ENCODE assay signal across 26 cellular contexts in genomic region chr9:27672730-27673129, GRCh38.
"Had no signal": no experiment of that assay in that cellular context is flagged by ENCODE, and none has a peak within 500 bp of the region (broad histone marks: within the 10 kb centered on the region; RNA-seq: fewer than 3 reads in every experiment).

No MANE protein-coding gene starts in this region.

- DNase-seq: activated CD4-positive, alpha-beta memory T cell treated with anti-CD3 and anti-CD28 coated beads, Interleukin-2, amount 10 ng/mL, durations not matched to agents 7 days and 5 days; activated CD4-positive, alpha-beta T cell treated with anti-CD3 and anti-CD28 coated beads, Interleukin-2, amount 10 ng/mL, durations not matched to agents 24 days and 14 days; activated CD8-positive, alpha-beta memory T cell treated with anti-CD3 and anti-CD28 coated beads, Interleukin-2, amount 10 ng/mL, durations not matched to agents 7 days and 5 days; activated effector memory CD4-positive, alpha-beta T cell treated with anti-CD3 and anti-CD28 coated beads, Interleukin-2, amount 50 U/mL, for 16 hours; activated naive CD4-positive, alpha-beta T cell treated with anti-CD3 and anti-CD28 coated beads, Interleukin-2, amount 10 ng/mL, durations not matched to agents 7 days and 5 days; activated T-cell treated with anti-CD3 and anti-CD28 coated beads for 4 hours; amygdala; colonic mucosa; dorsolateral prefrontal cortex; effector memory CD8-positive, alpha-beta T cell; foreskin melanocyte; glutamatergic neuron; immature natural killer cell; left ventricle myocardium superior; mammary epithelial cell; ovary; psoas muscle; spleen; stimulated activated CD4-positive, alpha-beta T cell treated with anti-CD3 and anti-CD28 coated beads, Interleukin-4, amount 100 ng/mL, for 24 hours; stimulated activated naive CD4-positive, alpha-beta T cell treated with Interleukin-2 at 50 U/mL for 16 hours; upper lobe of left lung had no signal

- H2AFZ ChIP-seq: hepatocyte had no signal

- H3K9me3 Mint-ChIP-seq: activated CD4-positive, alpha-beta memory T cell treated with anti-CD3 and anti-CD28 coated beads, Interleukin-2, amount 10 ng/mL, durations not matched to agents 7 days and 5 days; activated CD4-positive, alpha-beta T cell treated with anti-CD3 and anti-CD28 coated beads, Interleukin-2, amount 10 ng/mL, durations not matched to agents 24 days and 14 days; activated naive CD4-positive, alpha-beta T cell treated with anti-CD3 and anti-CD28 coated beads, Interleukin-2, amount 10 ng/mL, durations not matched to agents 7 days and 5 days; effector memory CD8-positive, alpha-beta T cell had no signal

- H3K4me2 ChIP-seq: hepatocyte had no signal

- H3K27me3 Mint-ChIP-seq: activated CD4-positive, alpha-beta memory T cell treated with anti-CD3 and anti-CD28 coated beads, Interleukin-2, amount 10 ng/mL, durations not matched to agents 7 days and 5 days; activated CD4-positive, alpha-beta T cell treated with anti-CD3 and anti-CD28 coated beads, Interleukin-2, amount 10 ng/mL, durations not matched to agents 24 days and 14 days; activated naive CD4-positive, alpha-beta T cell treated with anti-CD3 and anti-CD28 coated beads, Interleukin-2, amount 10 ng/mL, durations not matched to agents 7 days and 5 days had no signal

- H3K27ac ChIP-seq: colonic mucosa, dorsolateral prefrontal cortex, neutrophil, ovary, psoas muscle, right atrium auricular region, spleen, upper lobe of left lung had no signal

- H3K27me3 ChIP-seq: colonic mucosa, dorsolateral prefrontal cortex, hepatocyte, neutrophil, ovary, right atrium auricular region, upper lobe of left lung had no signal

- H3K4me3 ChIP-seq: colonic mucosa, dorsolateral prefrontal cortex, hepatocyte, ovary, psoas muscle, right atrium auricular region, spleen, upper lobe of left lung had no signal

- ATAC-seq: activated CD8-positive, alpha-beta memory T cell treated with anti-CD3 and anti-CD28 coated beads, Interleukin-2, amount 10 ng/mL, durations not matched to agents 7 days and 5 days; effector memory CD8-positive, alpha-beta T cell; esophagus mucosa; left ventricle myocardium superior; natural killer cell treated with Interleukin-12 subunit alpha and Interleukin-12 subunit beta and Interleukin-15 and Interleukin-18, amount 100 ng/mL, for 72 hours; psoas muscle had no signal

- H3K27ac Mint-ChIP-seq: activated CD4-positive, alpha-beta memory T cell treated with anti-CD3 and anti-CD28 coated beads, Interleukin-2, amount 10 ng/mL, durations not matched to agents 7 days and 5 days; activated CD4-positive, alpha-beta T cell treated with anti-CD3 and anti-CD28 coated beads, Interleukin-2, amount 10 ng/mL, durations not matched to agents 24 days and 14 days; activated CD8-positive, alpha-beta memory T cell treated with anti-CD3 and anti-CD28 coated beads, Interleukin-2, amount 10 ng/mL, durations not matched to agents 7 days and 5 days; activated naive CD4-positive, alpha-beta T cell treated with anti-CD3 and anti-CD28 coated beads, Interleukin-2, amount 10 ng/mL, durations not matched to agents 7 days and 5 days; effector memory CD8-positive, alpha-beta T cell; immature natural killer cell; natural killer cell treated with Interleukin-12 subunit alpha and Interleukin-12 subunit beta and Interleukin-15 and Interleukin-18, amount 100 ng/mL, for 72 hours had no signal

- H3K36me3 Mint-ChIP-seq: activated CD8-positive, alpha-beta memory T cell treated with anti-CD3 and anti-CD28 coated beads, Interleukin-2, amount 10 ng/mL, durations not matched to agents 7 days and 5 days; activated naive CD4-positive, alpha-beta T cell treated with anti-CD3 and anti-CD28 coated beads, Interleukin-2, amount 10 ng/mL, durations not matched to agents 7 days and 5 days; immature natural killer cell; natural killer cell treated with Interleukin-12 subunit alpha and Interleukin-12 subunit beta and Interleukin-15 and Interleukin-18, amount 100 ng/mL, for 72 hours had no signal

- H3K4me1 ChIP-seq: colonic mucosa, psoas muscle, upper lobe of left lung had no signal

- H3K4me1 Mint-ChIP-seq: activated CD4-positive, alpha-beta memory T cell treated with anti-CD3 and anti-CD28 coated beads, Interleukin-2, amount 10 ng/mL, durations not matched to agents 7 days and 5 days; activated CD8-positive, alpha-beta memory T cell treated with anti-CD3 and anti-CD28 coated beads, Interleukin-2, amount 10 ng/mL, durations not matched to agents 7 days and 5 days; activated naive CD4-positive, alpha-beta T cell treated with anti-CD3 and anti-CD28 coated beads, Interleukin-2, amount 10 ng/mL, durations not matched to agents 7 days and 5 days had no signal

- H3K36me3 ChIP-seq: colonic mucosa, neutrophil, ovary, right atrium auricular region, spleen, upper lobe of left lung had no signal

- H3K79me2 ChIP-seq: hepatocyte had no signal

- H3K4me3 Mint-ChIP-seq: activated CD4-positive, alpha-beta memory T cell treated with anti-CD3 and anti-CD28 coated beads, Interleukin-2, amount 10 ng/mL, durations not matched to agents 7 days and 5 days; activated CD4-positive, alpha-beta T cell treated with anti-CD3 and anti-CD28 coated beads, Interleukin-2, amount 10 ng/mL, durations not matched to agents 24 days and 14 days; activated CD8-positive, alpha-beta memory T cell treated with anti-CD3 and anti-CD28 coated beads, Interleukin-2, amount 10 ng/mL, durations not matched to agents 7 days and 5 days; activated naive CD4-positive, alpha-beta T cell treated with anti-CD3 and anti-CD28 coated beads, Interleukin-2, amount 10 ng/mL, durations not matched to agents 7 days and 5 days; effector memory CD8-positive, alpha-beta T cell; immature natural killer cell; natural killer cell treated with Interleukin-12 subunit alpha and Interleukin-12 subunit beta and Interleukin-15 and Interleukin-18, amount 100 ng/mL, for 72 hours had no signal
